In the genomic region with DNA sequence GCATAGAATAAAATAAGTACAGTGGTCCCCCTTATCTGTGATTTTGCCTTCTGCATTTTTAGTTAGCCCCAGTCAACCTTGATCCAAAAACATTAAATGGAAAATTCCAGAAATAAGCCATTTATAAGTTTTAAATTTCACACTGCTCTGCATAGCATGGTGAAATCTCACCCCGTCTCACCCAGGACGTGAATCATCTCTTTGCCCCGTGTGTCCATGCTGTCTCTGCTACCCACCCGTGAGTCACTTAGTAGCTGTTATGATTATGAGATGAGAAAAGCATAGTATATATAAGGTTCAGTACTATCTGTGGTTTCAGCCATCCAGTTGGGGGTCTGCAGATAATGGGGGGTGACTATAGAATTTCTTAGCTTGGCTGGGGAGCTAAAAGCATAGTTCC, we compare ENCODE assay signal across 12 cellular contexts.
A peak's percentile ranks its signal among the peaks of the same experiment; 100 is the strongest.
DNase-seq lines count a peak whose midpoint lies in the region; ATAC-seq lines count a peak whose summit lies in the region.
"Had no signal": no experiment of that assay in that cellular context is flagged by ENCODE, and none has a peak within 500 bp of the region (broad histone marks: within the 10 kb centered on the region; RNA-seq: fewer than 3 reads in every experiment).

No MANE protein-coding gene starts in this region.

- H2AFZ ChIP-seq in ACC112 (ENCODE audit: low read length, unreplicated experiment): no peak overlapping the region

- no peak overlapping the region for H3K27ac Mint-ChIP-seq in activated T-cell treated with anti-CD3 and anti-CD28 coated beads, Interleukin-2, amount 50 U/mL, for 72 hours

- H3K4me1 Mint-ChIP-seq in activated T-cell treated with anti-CD3 and anti-CD28 coated beads, Interleukin-2, amount 50 U/mL, for 72 hours (ENCODE audit: low read depth): peaks cover 61% of the 10 kb centered on the region

- no peaks in the 10 kb centered on the region for H3K79me2 ChIP-seq in ACC112 (ENCODE audit: control insufficient read depth, insufficient read depth, low read length, unreplicated experiment)

- peak overlapping the region; percentile 59 to 60 for H3K4me3 Mint-ChIP-seq in activated T-cell treated with anti-CD3 and anti-CD28 coated beads, Interleukin-2, amount 50 U/mL, for 72 hours

- no peaks in the 10 kb centered on the region for H3K36me3 ChIP-seq in ACC112 (ENCODE audit: insufficient read depth, low read length)

- no peaks in the 10 kb centered on the region for H3K27me3 ChIP-seq in ACC112 (ENCODE audit: insufficient read depth, low read length)
- H3K27me3 ChIP-seq: suprapubic skin had no signal

- peak overlapping the region; percentile 68 for H3K27ac ChIP-seq in ACC112 (ENCODE audit: low read depth, low read length)
- H3K27ac ChIP-seq: SK-N-MC, suprapubic skin had no signal

- DNase-seq in H4 (ENCODE audit: low spot score) (peak; percentile 24), glomerular visceral epithelial cell (ENCODE audit: extremely low spot score) (peak; percentile 70), NCI-H510A treated with DMSO at 0.1 percent for 48 hours (lab: John Stamatoyannopoulos, UW) (no peak), NOMO-1 treated with DMSO at 0.1 percent for 48 hours (lab: John Stamatoyannopoulos, UW; ENCODE audit: unreplicated experiment) (no peak), NCI-H2227 treated with DMSO at 0.1 percent for 48 hours (lab: John Stamatoyannopoulos, UW) (no peak)
- peak; percentile 34 to 63 for DNase-seq in activated T-cell treated with anti-CD3 and anti-CD28 coated beads, Interleukin-2, amount 50 U/mL, for 72 hours
- no peak for DNase-seq in activated CD4-positive, CD25-positive, alpha-beta regulatory T cell treated with anti-CD3 and anti-CD28 coated beads, Interleukin-2, amount 50 U/mL, for 72 hours
- DNase-seq: Calu3, naive B cell had no signal

- peaks cover 2 to 9% of the 10 kb centered on the region in 2 donors for H3K36me3 Mint-ChIP-seq in activated T-cell treated with anti-CD3 and anti-CD28 coated beads, Interleukin-2, amount 50 U/mL, for 72 hours (ENCODE audit: insufficient read depth in 2 of 2)
- H3K36me3 Mint-ChIP-seq: naive B cell had no signal

- H3K4me3 ChIP-seq in ACC112 (ENCODE audit: low read depth, low read length): peak overlapping the region; percentile 35
- H3K4me3 ChIP-seq: SK-N-MC, suprapubic skin had no signal

- no peaks in the 10 kb centered on the region for H3K27me3 Mint-ChIP-seq in activated T-cell treated with anti-CD3 and anti-CD28 coated beads, Interleukin-2, amount 50 U/mL, for 72 hours (ENCODE audit: low read depth)
- H3K27me3 Mint-ChIP-seq: naive B cell had no signal

- H3K4me1 ChIP-seq in ACC112 (ENCODE audit: control insufficient read depth, insufficient read depth, low read length, unreplicated experiment): peaks cover 21% of the 10 kb centered on the region

- ATAC-seq in activated T-cell treated with anti-CD3 and anti-CD28 coated beads, Interleukin-2, amount 50 U/mL, for 72 hours (replicated peaks in 1 of 2): peak; percentile 84 to 87

- H3K9me3 Mint-ChIP-seq in activated T-cell treated with anti-CD3 and anti-CD28 coated beads, Interleukin-2, amount 50 U/mL, for 72 hours: no peaks in the 10 kb centered on the region
- H3K9me3 Mint-ChIP-seq: naive B cell had no signal

Comparison
In these comparisons a context has a peak if more than half of its experiments do, and no peak if none do; other contexts are left out.
1. DNase-seq: peak in H4 (single experiment), activated T-cell treated with anti-CD3 and anti-CD28 coated beads, Interleukin-2, amount 50 U/mL, for 72 hours (2 of 2) and glomerular visceral epithelial cell (single experiment); none in NCI-H510A treated with DMSO at 0.1 percent for 48 hours (single experiment), NOMO-1 treated with DMSO at 0.1 percent for 48 hours (single experiment), activated CD4-positive, CD25-positive, alpha-beta regulatory T cell treated with anti-CD3 and anti-CD28 coated beads, Interleukin-2, amount 50 U/mL, for 72 hours (single experiment) and NCI-H2227 treated with DMSO at 0.1 percent for 48 hours (single experiment).